1 cellular context compared by ENCODE assay signal in the genomic region with DNA sequence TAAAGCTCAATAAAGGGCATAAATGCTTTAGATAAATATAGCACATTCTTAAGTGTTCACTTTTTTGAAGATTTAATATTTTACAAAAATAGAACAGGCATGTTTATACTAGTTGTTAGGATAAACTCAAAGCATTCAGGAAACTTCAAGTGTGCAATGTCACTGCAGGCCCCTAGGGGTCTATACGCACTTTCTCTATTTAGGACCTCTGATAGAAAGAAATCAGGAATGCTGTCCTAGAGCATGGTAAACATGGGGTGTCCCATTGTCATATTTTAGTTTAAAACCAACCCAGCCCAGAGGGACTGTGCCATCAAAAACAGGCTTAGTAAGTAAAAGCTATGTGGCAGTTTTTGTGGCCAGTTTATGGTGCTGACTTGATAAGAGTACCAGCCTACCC.
TF ChIP-seq lines count a peak whose summit lies in the region.

No MANE protein-coding gene starts in this region.

TF ChIP-seq in K562, 482 proteins besides CTCF, POLR2A, EP300 and RAD21 (continued from another document):
- TF ChIP-seq, protein P1, sequence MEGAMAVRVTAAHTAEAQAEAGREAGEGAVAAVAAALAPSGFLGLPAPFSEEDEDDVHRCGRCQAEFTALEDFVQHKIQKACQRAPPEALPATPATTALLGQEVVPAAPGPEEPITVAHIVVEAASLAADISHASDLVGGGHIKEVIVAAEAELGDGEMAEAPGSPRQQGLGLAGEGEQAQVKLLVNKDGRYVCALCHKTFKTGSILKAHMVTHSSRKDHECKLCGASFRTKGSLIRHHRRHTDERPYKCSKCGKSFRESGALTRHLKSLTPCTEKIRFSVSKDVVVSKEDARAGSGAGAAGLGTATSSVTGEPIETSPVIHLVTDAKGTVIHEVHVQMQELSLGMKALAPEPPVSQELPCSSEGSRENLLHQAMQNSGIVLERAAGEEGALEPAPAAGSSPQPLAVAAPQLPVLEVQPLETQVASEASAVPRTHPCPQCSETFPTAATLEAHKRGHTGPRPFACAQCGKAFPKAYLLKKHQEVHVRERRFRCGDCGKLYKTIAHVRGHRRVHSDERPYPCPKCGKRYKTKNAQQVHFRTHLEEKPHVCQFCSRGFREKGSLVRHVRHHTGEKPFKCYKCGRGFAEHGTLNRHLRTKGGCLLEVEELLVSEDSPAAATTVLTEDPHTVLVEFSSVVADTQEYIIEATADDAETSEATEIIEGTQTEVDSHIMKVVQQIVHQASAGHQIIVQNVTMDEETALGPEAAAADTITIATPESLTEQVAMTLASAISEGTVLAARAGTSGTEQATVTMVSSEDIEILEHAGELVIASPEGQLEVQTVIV (CRISPR knock-in tag; IDR thresholded peaks at IDR 0.05; ENCODE audit: borderline replicate concordance) = no peak
- TF ChIP-seq, protein P2, sequence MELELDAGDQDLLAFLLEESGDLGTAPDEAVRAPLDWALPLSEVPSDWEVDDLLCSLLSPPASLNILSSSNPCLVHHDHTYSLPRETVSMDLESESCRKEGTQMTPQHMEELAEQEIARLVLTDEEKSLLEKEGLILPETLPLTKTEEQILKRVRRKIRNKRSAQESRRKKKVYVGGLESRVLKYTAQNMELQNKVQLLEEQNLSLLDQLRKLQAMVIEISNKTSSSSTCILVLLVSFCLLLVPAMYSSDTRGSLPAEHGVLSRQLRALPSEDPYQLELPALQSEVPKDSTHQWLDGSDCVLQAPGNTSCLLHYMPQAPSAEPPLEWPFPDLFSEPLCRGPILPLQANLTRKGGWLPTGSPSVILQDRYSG (tag; conservative IDR thresholded peaks at IDR 0.05; ENCODE audit: low read depth) = no peak
- TF ChIP-seq ZNF12 (CRISPR knock-in tag; IDR thresholded peaks at IDR 0.05) = no peak
- TF ChIP-seq FOXK1 (CRISPR knock-in tag; IDR thresholded peaks at IDR 0.05; ENCODE audit: borderline replicate concordance) = no peak
- TF ChIP-seq ARNT (IDR thresholded peaks at IDR 0.05) = no peak
